29 cellular contexts compared by ENCODE assay signal in the genomic region with DNA sequence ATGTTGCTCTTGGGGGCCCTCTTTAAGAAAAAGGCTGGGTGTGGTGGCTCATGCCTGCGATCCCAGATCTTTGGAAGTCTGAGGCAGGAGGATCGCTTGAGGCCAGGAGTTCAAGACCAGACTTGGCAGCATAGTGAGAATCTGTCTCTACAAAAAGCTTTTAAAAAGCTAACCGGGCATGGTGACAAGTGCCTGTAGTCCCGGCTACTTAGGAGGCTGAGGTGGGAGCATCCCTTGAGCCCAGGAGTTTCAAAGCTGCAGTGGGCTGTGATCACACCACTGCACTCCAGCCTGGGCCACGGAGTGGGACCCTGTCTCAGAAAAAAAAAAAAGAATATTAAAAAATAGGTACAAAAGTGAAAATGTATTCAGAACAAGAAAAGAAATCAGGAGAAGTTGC. TPM values are rescaled to one million over a fixed set of nuclear protein-coding genes. Genes with fewer than 3 reads are reported as not detected.
"Had no signal": no experiment of that assay in that cellular context is flagged by ENCODE, and none has a peak within 500 bp of the region (broad histone marks: within the 10 kb centered on the region; RNA-seq: fewer than 3 reads in every experiment).

No MANE protein-coding gene starts in this region.

- H3K9me3 ChIP-seq: colonic mucosa, esophagus squamous epithelium, neutrophil, sigmoid colon, thoracic aorta, tibial nerve, upper lobe of left lung, uterus had no signal

- DNase-seq: colonic mucosa; dermis blood vessel endothelial cell; effector memory CD4-positive, alpha-beta T cell; esophagus squamous epithelium; foreskin melanocyte; left colon; mammary epithelial cell; naive B cell; sigmoid colon; stimulated activated CD4-positive, alpha-beta T cell treated with anti-CD3 and anti-CD28 coated beads, Interleukin-2, amount 100 ng/mL, for 24 hours; stimulated activated CD4-positive, alpha-beta T cell treated with anti-CD3 and anti-CD28 coated beads, Interleukin-4, amount 100 ng/mL, for 4 hours; stimulated activated naive CD8-positive, alpha-beta T cell treated with anti-CD3 and anti-CD28 coated beads, Interleukin-15, Interleukin-2, amounts not matched to agents 100 U/mL and 50 U/mL, for 24 hours; upper lobe of left lung; uterus had no signal

- H3K36me3 ChIP-seq: colonic mucosa, esophagus squamous epithelium, neutrophil, sigmoid colon, thoracic aorta, tibial nerve, upper lobe of left lung, uterus had no signal

- ATAC-seq: left colon; stimulated activated naive CD8-positive, alpha-beta T cell treated with anti-CD3 and anti-CD28 coated beads, Interleukin-15, Interleukin-2, amounts not matched to agents 100 U/mL and 50 U/mL, for 24 hours had no signal

- H3K27ac ChIP-seq: colonic mucosa, hepatocyte, neutrophil, parathyroid adenoma, thoracic aorta, tibial nerve, upper lobe of left lung, uterus had no signal

- H3K27me3 ChIP-seq: colonic mucosa, esophagus squamous epithelium, hepatocyte, neutrophil, sigmoid colon, tibial nerve, upper lobe of left lung, uterus had no signal

- H3K4me1 ChIP-seq: colonic mucosa, esophagus squamous epithelium, parathyroid adenoma, tibial nerve, upper lobe of left lung, uterus had no signal

- H3K9ac ChIP-seq: parathyroid adenoma had no signal

- H3K4me3 ChIP-seq: colonic mucosa, esophagus squamous epithelium, hepatocyte, sigmoid colon, thoracic aorta, tibial nerve, upper lobe of left lung, uterus had no signal

RNA-seq across cellular contexts. Expression of a gene that starts 38.1 kb away (rescaled TPM):
- total RNA-seq: bronchial epithelial cell; chondrocyte; endothelial cell of umbilical vein; epithelial cell of proximal tubule; esophagus squamous epithelium; hepatocyte; kidney epithelial cell; lower leg skin; mammary epithelial cell; mononuclear cell; natural killer cell treated with Interleukin-12 subunit alpha and Interleukin-12 subunit beta and Interleukin-15 and Interleukin-18, amount 100 ng/mL, for 72 hours; neural crest cell; progenitor cell of endocrine pancreas; tibial nerve; uterus had no signal
- polyA plus RNA-seq: endothelial cell of umbilical vein, hepatocyte, mammary epithelial cell, sigmoid colon had no signal
